Comparison of ENCODE assay signal across 11 cellular contexts in genomic region chr21:45248893-45249381, GRCh38. TPM values are rescaled to one million over a fixed set of nuclear protein-coding genes. Genes with fewer than 3 reads are reported as not detected.
DNase-seq lines count a peak whose midpoint lies in the region; ATAC-seq lines count a peak whose summit lies in the region.
"Had no signal": no experiment of that assay in that cellular context is flagged by ENCODE, and none has a peak within 500 bp of the region (broad histone marks: within the 10 kb centered on the region; RNA-seq: fewer than 3 reads in every experiment).

No MANE protein-coding gene starts in this region.

- ATAC-seq in GM21825 (IDR thresholded peaks at IDR 0.05; ENCODE audit: unreplicated experiment), result no peak

- peaks cover 0 to 7% (median 0%) of the 10 kb centered on the region in 3 experiments for H3K27me3 ChIP-seq in neuronal stem cell (ENCODE audit: control insufficient read depth in 3 of 3, insufficient read depth in 3 of 3, low read depth in 1 of 3, low read length in 3 of 3)

- no peak overlapping the region for H3K14ac ChIP-seq in neuronal stem cell (ENCODE audit: low read length)

- H3K4me1 ChIP-seq in neuronal stem cell (ENCODE audit: control insufficient read depth in 2 of 2, insufficient read depth in 1 of 2, low read depth in 1 of 2, low read length in 2 of 2), result peaks cover 5 to 9% of the 10 kb centered on the region in 2 donors

- H3K9me3 Mint-ChIP-seq in activated CD4-positive, alpha-beta T cell treated with anti-CD3 and anti-CD28 coated beads, Interleukin-2, amount 10 ng/mL, durations not matched to agents 7 days and 5 days, result peaks cover 7% of the 10 kb centered on the region

- H4K91ac ChIP-seq in neuronal stem cell (ENCODE audit: low read depth, low read length, poor library complexity), result no peak overlapping the region

- no peak overlapping the region for H2BK120ac ChIP-seq in neuronal stem cell (ENCODE audit: low read depth, low read length)

- POLR2A ChIA-PET in activated CD4-positive, alpha-beta T cell treated with anti-CD3 and anti-CD28 coated beads, Interleukin-2, amount 10 ng/mL, durations not matched to agents 7 days and 5 days (lab: Charles Lee), result no interaction called here

- H3K36me3 Mint-ChIP-seq in activated CD4-positive, alpha-beta T cell treated with anti-CD3 and anti-CD28 coated beads, Interleukin-2, amount 10 ng/mL, durations not matched to agents 7 days and 5 days (ENCODE audit: low read depth), result no peaks in the 10 kb centered on the region

- H3K9ac ChIP-seq in neuronal stem cell (ENCODE audit: low read depth, low read length, poor library complexity), result no peak overlapping the region

- H3K23ac ChIP-seq in neuronal stem cell (ENCODE audit: low read depth, low read length, poor library complexity), result peak overlapping the region; percentile 66

- CTCF ChIA-PET in activated CD4-positive, alpha-beta T cell treated with anti-CD3 and anti-CD28 coated beads, Interleukin-2, amount 10 ng/mL, durations not matched to agents 7 days and 5 days (lab: Charles Lee), result no interaction called here

- no peak overlapping the region for H2BK5ac ChIP-seq in neuronal stem cell (ENCODE audit: low read length)

- H2AK5ac ChIP-seq in neuronal stem cell (ENCODE audit: low read depth, low read length), result no peak overlapping the region

- H3K27ac ChIP-seq in neuronal stem cell (replicated peaks; ENCODE audit: low read length), result no peak overlapping the region

- no peak overlapping the region for H3K4me3 Mint-ChIP-seq in activated CD4-positive, alpha-beta T cell treated with anti-CD3 and anti-CD28 coated beads, Interleukin-2, amount 10 ng/mL, durations not matched to agents 7 days and 5 days

- no CpG with 5 or more reads among the region's 14 CpGs for WGBS in neuronal stem cell (ENCODE audit: extremely low coverage in 2 of 2, insufficient read length in 2 of 2, insufficient replicate concordance in 1 of 2), 2 donors

- DNase-seq in COR-L47 (lab: John Stamatoyannopoulos, UW) (peak; percentile 21), NCI-H446 treated with DMSO at 0.1 percent for 48 hours (lab: John Stamatoyannopoulos, UW) (peak; percentile 55), fibroblast of gingiva (ENCODE audit: low read depth) (peak; percentile 63), neuronal stem cell (ENCODE audit: low spot score) (no peak), NCI-H526 treated with DMSO at 0.1 percent for 48 hours (lab: John Stamatoyannopoulos, UW) (no peak)
- no peak for DNase-seq in activated CD4-positive, alpha-beta T cell treated with anti-CD3 and anti-CD28 coated beads, Interleukin-2, amount 10 ng/mL, durations not matched to agents 7 days and 5 days
- no peak for DNase-seq in activated effector memory CD4-positive, alpha-beta T cell treated with Interleukin-2 at 50 U/mL for 16 hours
- DNase-seq: activated naive CD4-positive, alpha-beta T cell; GDM1 had no signal

- H2AFZ ChIP-seq in neuronal stem cell (ENCODE audit: low read length), result peak overlapping the region; percentile 88

- H3K4me3 ChIP-seq in neuronal stem cell (ENCODE audit: low read length in 2 of 2), result no peak overlapping the region
- H3K4me3 ChIP-seq: lung had no signal

- peaks cover 36% of the 10 kb centered on the region for H3K27me3 Mint-ChIP-seq in activated CD4-positive, alpha-beta T cell treated with anti-CD3 and anti-CD28 coated beads, Interleukin-2, amount 10 ng/mL, durations not matched to agents 7 days and 5 days

- no peaks in the 10 kb centered on the region for H3K36me3 ChIP-seq in neuronal stem cell (replicated peaks in 1 of 2; ENCODE audit: control insufficient read depth in 2 of 2, insufficient read depth in 2 of 2, low read length in 2 of 2)

- no peak overlapping the region for H2BK12ac ChIP-seq in neuronal stem cell (ENCODE audit: low read length)

- no peak overlapping the region for H2BK15ac ChIP-seq in neuronal stem cell (ENCODE audit: low read length)

- H3K18ac ChIP-seq in neuronal stem cell (ENCODE audit: low read length), result peak overlapping the region; percentile 84

- H3K79me1 ChIP-seq in neuronal stem cell (ENCODE audit: low read depth, low read length), result no peaks in the 10 kb centered on the region

- peak overlapping the region; percentile 28 for H3K4me2 ChIP-seq in neuronal stem cell (ENCODE audit: insufficient read depth, low read length, poor library complexity, severe bottlenecking)

- no peak overlapping the region for H3K4ac ChIP-seq in neuronal stem cell (ENCODE audit: low read length)

- H4K8ac ChIP-seq in neuronal stem cell (ENCODE audit: low read depth, low read length), result no peak overlapping the region

- no peaks in the 10 kb centered on the region for H3K4me1 Mint-ChIP-seq in activated CD4-positive, alpha-beta T cell treated with anti-CD3 and anti-CD28 coated beads, Interleukin-2, amount 10 ng/mL, durations not matched to agents 7 days and 5 days

- H3K9me3 ChIP-seq in neuronal stem cell (replicated peaks in 1 of 2; ENCODE audit: control insufficient read depth in 2 of 2, insufficient read depth in 1 of 2, low read depth in 1 of 2, low read length in 2 of 2), result peaks cover 4 to 29% of the 10 kb centered on the region in 2 donors

- no peak overlapping the region for H3K27ac Mint-ChIP-seq in activated CD4-positive, alpha-beta T cell treated with anti-CD3 and anti-CD28 coated beads, Interleukin-2, amount 10 ng/mL, durations not matched to agents 7 days and 5 days

RNA-seq across cellular contexts. Expression of gene POFUT2, which starts 38.8 kb away (rescaled TPM):
- polyA plus RNA-seq in neuronal stem cell (2013, experiment 1 of 2), result 33.3 TPM
- 32.4 TPM for polyA plus RNA-seq in neuronal stem cell (2013, experiment 2 of 2)
- total RNA-seq in activated CD4-positive, alpha-beta T cell treated with anti-CD3 and anti-CD28 coated beads, Interleukin-2, amount 10 ng/mL, durations not matched to agents 7 days and 5 days, result 10 to 100 TPM; 19.0 to 19.6 TPM

Comparison
In these comparisons a context has a peak if more than half of its experiments do, and no peak if none do; other contexts are left out.
1. DNase-seq: peak in COR-L47 (single experiment), NCI-H446 treated with DMSO at 0.1 percent for 48 hours (single experiment) and fibroblast of gingiva (single experiment); none in neuronal stem cell (single experiment), NCI-H526 treated with DMSO at 0.1 percent for 48 hours (single experiment), activated CD4-positive, alpha-beta T cell treated with anti-CD3 and anti-CD28 coated beads, Interleukin-2, amount 10 ng/mL, durations not matched to agents 7 days and 5 days (single experiment) and activated effector memory CD4-positive, alpha-beta T cell treated with Interleukin-2 at 50 U/mL for 16 hours (single experiment).